ENCODE assay signal across 31 cellular contexts in genomic region chr17:69489303-69489702, GRCh38.
"Had no signal": no experiment of that assay in that cellular context is flagged by ENCODE, and none has a peak within 500 bp of the region (broad histone marks: within the 10 kb centered on the region; RNA-seq: fewer than 3 reads in every experiment).

No MANE protein-coding gene starts in this region.

- DNase-seq: activated B cell treated with CpG ODN at 0.5 μM for 24 hours; activated CD4-positive, alpha-beta T cell treated with anti-CD3 and anti-CD28 coated beads for 48 hours; activated CD4-positive, alpha-beta T cell treated with anti-CD3 and anti-CD28 coated beads, Interleukin-2, amount 50 U/mL, for 1 hour; activated CD4-positive, alpha-beta T cell treated with anti-CD3 and anti-CD28 coated beads, Interleukin-2, amount 50 U/mL, for 48 hours; activated CD8-positive, alpha-beta memory T cell treated with anti-CD3 and anti-CD28 coated beads for 24 hours; activated CD8-positive, alpha-beta T cell treated with anti-CD3 and anti-CD28 coated beads for 36 hours; activated effector memory CD4-positive, alpha-beta T cell treated with Interleukin-2 at 50 U/mL for 16 hours; activated gamma-delta T cell treated with Interleukin-2 at 50 U/mL for 16 hours; activated naive CD4-positive, alpha-beta T cell treated with anti-CD3 and anti-CD28 coated beads, Interleukin-2, amount 50 U/mL, for 16 hours; activated naive CD4-positive, alpha-beta T cell treated with Interleukin-2 at 50 U/mL for 16 hours; activated T-cell treated with anti-CD3 and anti-CD28 coated beads, Interleukin-2, amount 50 U/mL, for 4 hours; amniotic stem cell; anterior cingulate cortex; body of pancreas; caudate nucleus; cortex of kidney; dermis blood vessel endothelial cell; effector CD4-positive, alpha-beta T cell; effector memory CD8-positive, alpha-beta T cell; erythroblast; foreskin keratinocyte; head of caudate nucleus; T-helper 1 cell; T-helper 17 cell; T1000; WERI-Rb-1 had no signal

- ATAC-seq: activated CD4-positive, CD25-positive, alpha-beta regulatory T cell treated with anti-CD3 and anti-CD28 coated beads, Interleukin-2, amount 50 U/mL, for 24 hours; activated CD8-positive, alpha-beta T cell treated with anti-CD3 and anti-CD28 coated beads for 36 hours; activated T-cell treated with anti-CD3 and anti-CD28 coated beads, Interleukin-2, amount 50 U/mL, for 4 hours; activated T-helper 17 cell treated with anti-CD3 and anti-CD28 coated beads, Interleukin-2, amount 50 U/mL, for 72 hours; body of pancreas; effector memory CD8-positive, alpha-beta T cell; foreskin keratinocyte; gastroesophageal sphincter; T-helper 17 cell had no signal

- H3K36me3 ChIP-seq: esophagus muscularis mucosa, gastroesophageal sphincter, WERI-Rb-1 had no signal

- H3K27ac ChIP-seq: body of pancreas, esophagus muscularis mucosa, foreskin keratinocyte, gastroesophageal sphincter, WERI-Rb-1 had no signal

- H3K4me3 ChIP-seq: body of pancreas, esophagus muscularis mucosa, gastroesophageal sphincter had no signal

- H3K27me3 ChIP-seq: body of pancreas, esophagus muscularis mucosa, foreskin keratinocyte, gastroesophageal sphincter had no signal

- FAIRE-seq: colon had no signal

- H3K9me3 ChIP-seq: body of pancreas, esophagus muscularis mucosa, gastroesophageal sphincter had no signal
